ENCODE assay signal across 13 cellular contexts in genomic region chr2:190835303-190835930, GRCh38. TPM values are rescaled to one million over a fixed set of nuclear protein-coding genes. Genes with fewer than 3 reads are reported as not detected.
DNase-seq lines count a peak whose midpoint lies in the region; TF ChIP-seq lines count a peak whose summit lies in the region.
"Had no signal": no experiment of that assay in that cellular context is flagged by ENCODE, and none has a peak within 500 bp of the region (broad histone marks: within the 10 kb centered on the region; RNA-seq: fewer than 3 reads in every experiment).

No MANE protein-coding gene starts in this region.

- peak; percentile 91 for DNase-seq in AG20443 (ENCODE audit: low spot score)
- peak; percentile 92 for DNase-seq in RPMI7951 (ENCODE audit: low read depth)
- DNase-seq in fibroblast of mammary gland (ENCODE audit: low read depth) = peak; percentile 87
- no peak for DNase-seq in nephron progenitor cell
- DNase-seq in activated CD4-positive, alpha-beta T cell treated with anti-CD3 and anti-CD28 coated beads, Interleukin-2, amount 50 U/mL, for 48 hours = no peak
- no peak for DNase-seq in NOMO-1 (lab: John Stamatoyannopoulos, UW; ENCODE audit: unreplicated experiment in 2 of 2)
- no peak for DNase-seq in MM.1S
- no peak for DNase-seq in NCI-H1694 (lab: John Stamatoyannopoulos, UW)
- DNase-seq: activated CD4-positive, alpha-beta T cell treated with anti-CD3 and anti-CD28 coated beads, Interleukin-2, amount 10 ng/mL, durations not matched to agents 7 days and 5 days; head of caudate nucleus; NCI-H1436 had no signal

- no peaks in the 10 kb centered on the region for H3K79me2 ChIP-seq in MM.1S (ENCODE audit: low read length)

- H4K20me1 ChIP-seq in MM.1S (ENCODE audit: insufficient read depth, low read length) = no peaks in the 10 kb centered on the region

- no peak overlapping the region for H2AFZ ChIP-seq in MM.1S (ENCODE audit: low read length)
- H2AFZ ChIP-seq: PC-9 had no signal

- no peaks in the 10 kb centered on the region for H3K4me1 ChIP-seq in MM.1S (ENCODE audit: low read length)

- H3K27me3 ChIP-seq in MM.1S (replicated peaks; ENCODE audit: insufficient read depth, low read length) = no peaks in the 10 kb centered on the region

- H3K9me2 ChIP-seq in MM.1S (replicated peaks; ENCODE audit: insufficient read depth, low read length) = no peaks in the 10 kb centered on the region

- no peak overlapping the region for H3K27ac ChIP-seq in MM.1S (ENCODE audit: low read length)
- H3K27ac ChIP-seq: C4-2B, PC-9 had no signal

- no peak overlapping the region for H3K4me2 ChIP-seq in MM.1S (ENCODE audit: low read depth, low read length)
- H3K4me2 ChIP-seq: PC-9 had no signal

- no peaks in the 10 kb centered on the region for H3K9me3 ChIP-seq in MM.1S (replicated peaks; ENCODE audit: insufficient read depth, low read length)

- H3K9me3 Mint-ChIP-seq in nephron progenitor cell = no peaks in the 10 kb centered on the region
- H3K9me3 Mint-ChIP-seq: activated CD4-positive, alpha-beta T cell treated with anti-CD3 and anti-CD28 coated beads, Interleukin-2, amount 10 ng/mL, durations not matched to agents 7 days and 5 days had no signal

- H3K36me3 Mint-ChIP-seq in nephron progenitor cell (ENCODE audit: low read depth) = peaks cover 4% of the 10 kb centered on the region

- H3K27me3 Mint-ChIP-seq in nephron progenitor cell (ENCODE audit: low read depth, poor library complexity) = peaks cover 6% of the 10 kb centered on the region
- H3K27me3 Mint-ChIP-seq: activated CD4-positive, alpha-beta T cell treated with anti-CD3 and anti-CD28 coated beads, Interleukin-2, amount 10 ng/mL, durations not matched to agents 7 days and 5 days had no signal

- H3K4me3 ChIP-seq in fibroblast of mammary gland (ENCODE audit: control insufficient read depth, low read depth, low read length) (no peak overlapping the region), MM.1S (ENCODE audit: low read length) (no peak overlapping the region)
- H3K4me3 ChIP-seq: PC-9 had no signal

- no peaks in the 10 kb centered on the region for H3F3A ChIP-seq in MM.1S (ENCODE audit: insufficient read depth, low read length)

- no peaks in the 10 kb centered on the region for H3K36me3 ChIP-seq in MM.1S (replicated peaks; ENCODE audit: insufficient read depth, low read length)

- H3K9ac ChIP-seq in MM.1S (ENCODE audit: low read length) = no peak overlapping the region

- H3K27ac Mint-ChIP-seq in nephron progenitor cell = peak overlapping the region; percentile 14
- H3K27ac Mint-ChIP-seq: activated CD4-positive, alpha-beta T cell treated with anti-CD3 and anti-CD28 coated beads, Interleukin-2, amount 10 ng/mL, durations not matched to agents 7 days and 5 days had no signal

- H3K4me3 Mint-ChIP-seq in nephron progenitor cell = no peak overlapping the region
- H3K4me3 Mint-ChIP-seq: activated CD4-positive, alpha-beta T cell treated with anti-CD3 and anti-CD28 coated beads, Interleukin-2, amount 10 ng/mL, durations not matched to agents 7 days and 5 days had no signal

- TF ChIP-seq CTCF in fibroblast of mammary gland (conservative IDR thresholded peaks at IDR 0.05; ENCODE audit: control insufficient read depth, insufficient read depth, low read depth, low read length) = no peak
- TF ChIP-seq CTCF in nephron progenitor cell (IDR thresholded peaks at IDR 0.05) = no peak
- TF ChIP-seq CTCF in MM.1S (IDR thresholded peaks at IDR 0.05; ENCODE audit: low read length) = no peak

- peaks cover 1% of the 10 kb centered on the region for H3K4me1 Mint-ChIP-seq in nephron progenitor cell
- H3K4me1 Mint-ChIP-seq: activated CD4-positive, alpha-beta T cell treated with anti-CD3 and anti-CD28 coated beads, Interleukin-2, amount 10 ng/mL, durations not matched to agents 7 days and 5 days had no signal

RNA-seq across cellular contexts. Expression of gene GLS, which starts 45.2 kb away (rescaled TPM):
- 108 and 128 TPM in 2 replicates for total RNA-seq in RPMI7951 (2014; rRNA removed; shearing (Covaris generic))

Comparison
In these comparisons a context has a peak if more than half of its experiments do, and no peak if none do; other contexts are left out.
1. DNase-seq: peak in AG20443 (single experiment), RPMI7951 (single experiment) and fibroblast of mammary gland (single experiment); none in nephron progenitor cell (single experiment), activated CD4-positive, alpha-beta T cell treated with anti-CD3 and anti-CD28 coated beads, Interleukin-2, amount 50 U/mL, for 48 hours (0 of 2), NOMO-1 (0 of 2), MM.1S (single experiment) and NCI-H1694 (single experiment).